ENCODE assay signal across 16 cellular contexts in the genomic region with DNA sequence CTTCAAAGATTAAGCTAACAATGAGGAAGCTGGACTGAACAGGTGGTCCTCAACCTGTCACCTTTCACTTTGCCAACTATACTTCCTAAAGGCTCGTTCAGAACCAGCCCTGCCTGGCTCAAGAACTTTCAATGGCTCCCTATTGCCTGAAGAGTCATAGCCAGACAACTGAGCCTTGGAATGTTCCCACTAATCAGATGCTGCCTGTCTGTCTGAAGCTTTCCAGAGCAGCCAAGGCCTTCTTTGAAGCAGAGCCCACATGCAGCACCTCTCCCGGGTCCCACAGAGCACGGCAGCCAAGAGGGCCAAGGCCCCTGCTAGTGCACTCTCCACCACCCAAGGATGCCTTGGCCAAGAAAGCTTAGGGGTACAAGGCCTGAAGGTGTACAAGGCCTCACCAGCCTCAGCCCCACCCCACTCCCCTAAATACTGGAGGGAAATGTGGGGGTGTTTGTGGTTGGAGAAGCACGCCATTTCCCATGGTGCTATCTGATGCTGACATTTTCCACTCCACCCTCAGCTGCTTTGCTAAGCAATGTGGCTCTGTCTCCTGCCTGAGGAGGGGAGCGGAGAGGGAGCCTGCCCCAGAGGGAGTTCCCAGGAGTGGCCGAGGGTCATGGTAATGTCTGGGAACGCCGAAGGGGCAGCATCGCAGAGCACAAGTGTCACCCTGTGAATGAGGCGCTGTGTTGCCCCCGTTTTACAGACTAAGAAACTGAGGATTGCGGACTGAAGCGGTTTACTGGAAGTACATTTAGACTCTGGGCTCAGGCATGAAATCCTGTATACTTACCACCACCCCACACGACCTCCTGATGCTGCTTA. TPM values are rescaled to one million over a fixed set of nuclear protein-coding genes. Genes with fewer than 3 reads are reported as not detected.
DNase-seq lines count a peak whose midpoint lies in the region; ATAC-seq lines count a peak whose summit lies in the region.
"Had no signal": no experiment of that assay in that cellular context is flagged by ENCODE, and none has a peak within 500 bp of the region (broad histone marks: within the 10 kb centered on the region; RNA-seq: fewer than 3 reads in every experiment).

No MANE protein-coding gene starts in this region.

- no peaks in the 10 kb centered on the region for H3K36me3 Mint-ChIP-seq in activated naive CD4-positive, alpha-beta T cell treated with anti-CD3 and anti-CD28 coated beads, Interleukin-2, amount 50 U/mL, for 24 hours
- no peaks in the 10 kb centered on the region for H3K36me3 Mint-ChIP-seq in IgD-negative memory B cell
- no peaks in the 10 kb centered on the region for H3K36me3 Mint-ChIP-seq in activated naive CD8-positive, alpha-beta T cell treated with anti-CD3 and anti-CD28 coated beads, Interleukin-2, amount 10 ng/mL, durations not matched to agents 7 days and 5 days
- H3K36me3 Mint-ChIP-seq in stimulated activated naive CD8-positive, alpha-beta T cell treated with anti-CD3 and anti-CD28 coated beads, Interleukin-15, Interleukin-2, amounts not matched to agents 100 ng/mL and 50 ng/mL, for 24 hours (ENCODE audit: low read depth): no peaks in the 10 kb centered on the region

- H3K27me3 Mint-ChIP-seq in activated naive CD4-positive, alpha-beta T cell treated with anti-CD3 and anti-CD28 coated beads, Interleukin-2, amount 50 U/mL, for 24 hours: no peaks in the 10 kb centered on the region
- H3K27me3 Mint-ChIP-seq in IgD-negative memory B cell: no peaks in the 10 kb centered on the region
- peaks cover 2% of the 10 kb centered on the region for H3K27me3 Mint-ChIP-seq in activated naive CD8-positive, alpha-beta T cell treated with anti-CD3 and anti-CD28 coated beads, Interleukin-2, amount 10 ng/mL, durations not matched to agents 7 days and 5 days
- no peaks in the 10 kb centered on the region for H3K27me3 Mint-ChIP-seq in stimulated activated naive CD8-positive, alpha-beta T cell treated with anti-CD3 and anti-CD28 coated beads, Interleukin-15, Interleukin-2, amounts not matched to agents 100 ng/mL and 50 ng/mL, for 24 hours

- DNase-seq in activated naive CD4-positive, alpha-beta T cell treated with anti-CD3 and anti-CD28 coated beads, Interleukin-2, amount 50 U/mL, for 16 hours: no peak
- no peak for DNase-seq in activated naive CD8-positive, alpha-beta T cell treated with anti-CD3 and anti-CD28 coated beads, Interleukin-2, amount 10 ng/mL, durations not matched to agents 7 days and 5 days
- no peak for DNase-seq in EL
- DNase-seq: anterior cingulate cortex, HFFc6, NCI-H1105 treated with DMSO at 0.1 percent for 48 hours, NCI-H2171 treated with DMSO at 0.1 percent for 48 hours, T-helper 9 cell, transverse colon had no signal

- H3K4me3 Mint-ChIP-seq in activated naive CD4-positive, alpha-beta T cell treated with anti-CD3 and anti-CD28 coated beads, Interleukin-2, amount 50 U/mL, for 24 hours: peak overlapping the region; percentile 57
- H3K4me3 Mint-ChIP-seq in IgD-negative memory B cell: peak overlapping the region in 2 of 4 donors; percentile 17 to 39
- H3K4me3 Mint-ChIP-seq in activated naive CD8-positive, alpha-beta T cell treated with anti-CD3 and anti-CD28 coated beads, Interleukin-2, amount 10 ng/mL, durations not matched to agents 7 days and 5 days: no peak overlapping the region
- peak overlapping the region; percentile 82 for H3K4me3 Mint-ChIP-seq in stimulated activated naive CD8-positive, alpha-beta T cell treated with anti-CD3 and anti-CD28 coated beads, Interleukin-15, Interleukin-2, amounts not matched to agents 100 ng/mL and 50 ng/mL, for 24 hours
- H3K4me3 Mint-ChIP-seq: HFFc6 had no signal

- peak; percentile 23 for ATAC-seq in activated naive CD8-positive, alpha-beta T cell treated with anti-CD3 and anti-CD28 coated beads, Interleukin-2, amount 10 ng/mL, durations not matched to agents 7 days and 5 days (ENCODE audit: low read depth)
- ATAC-seq in HG03108 (IDR thresholded peaks at IDR 0.05; ENCODE audit: unreplicated experiment): no peak
- no peak for ATAC-seq in HG02870 (IDR thresholded peaks at IDR 0.05; ENCODE audit: unreplicated experiment)
- ATAC-seq: gastroesophageal sphincter had no signal

- peak overlapping the region; percentile 59 for H3K27ac Mint-ChIP-seq in activated naive CD4-positive, alpha-beta T cell treated with anti-CD3 and anti-CD28 coated beads, Interleukin-2, amount 50 U/mL, for 24 hours
- peak overlapping the region; percentile 10 to 59 (median 25) for H3K27ac Mint-ChIP-seq in IgD-negative memory B cell
- H3K27ac Mint-ChIP-seq in activated naive CD8-positive, alpha-beta T cell treated with anti-CD3 and anti-CD28 coated beads, Interleukin-2, amount 10 ng/mL, durations not matched to agents 7 days and 5 days: peak overlapping the region; percentile 54
- H3K27ac Mint-ChIP-seq in stimulated activated naive CD8-positive, alpha-beta T cell treated with anti-CD3 and anti-CD28 coated beads, Interleukin-15, Interleukin-2, amounts not matched to agents 100 ng/mL and 50 ng/mL, for 24 hours: peak overlapping the region; percentile 97
- H3K27ac Mint-ChIP-seq: HFFc6 had no signal

- POLR2A ChIA-PET in activated naive CD8-positive, alpha-beta T cell treated with anti-CD3 and anti-CD28 coated beads, Interleukin-2, amount 10 ng/mL, durations not matched to agents 7 days and 5 days (lab: Charles Lee): interaction anchor here (1.1 to 1.3 kb wide), 3 partner anchors 17 to 47 kb away, joined by 3 to 4 read pairs (median 3); no protein-coding TSS in a partner anchor

- H3K9me3 Mint-ChIP-seq in activated naive CD4-positive, alpha-beta T cell treated with anti-CD3 and anti-CD28 coated beads, Interleukin-2, amount 50 U/mL, for 24 hours: no peaks in the 10 kb centered on the region
- no peaks in the 10 kb centered on the region for H3K9me3 Mint-ChIP-seq in IgD-negative memory B cell
- H3K9me3 Mint-ChIP-seq in activated naive CD8-positive, alpha-beta T cell treated with anti-CD3 and anti-CD28 coated beads, Interleukin-2, amount 10 ng/mL, durations not matched to agents 7 days and 5 days: no peaks in the 10 kb centered on the region
- no peaks in the 10 kb centered on the region for H3K9me3 Mint-ChIP-seq in stimulated activated naive CD8-positive, alpha-beta T cell treated with anti-CD3 and anti-CD28 coated beads, Interleukin-15, Interleukin-2, amounts not matched to agents 100 ng/mL and 50 ng/mL, for 24 hours
- H3K9me3 Mint-ChIP-seq: HFFc6 had no signal

- H3K4me1 Mint-ChIP-seq in activated naive CD4-positive, alpha-beta T cell treated with anti-CD3 and anti-CD28 coated beads, Interleukin-2, amount 50 U/mL, for 24 hours: peaks cover 50% of the 10 kb centered on the region
- peaks cover 24 to 40% (median 37%) of the 10 kb centered on the region in 3 donors for H3K4me1 Mint-ChIP-seq in IgD-negative memory B cell
- H3K4me1 Mint-ChIP-seq in activated naive CD8-positive, alpha-beta T cell treated with anti-CD3 and anti-CD28 coated beads, Interleukin-2, amount 10 ng/mL, durations not matched to agents 7 days and 5 days: peaks cover 27% of the 10 kb centered on the region
- H3K4me1 Mint-ChIP-seq in stimulated activated naive CD8-positive, alpha-beta T cell treated with anti-CD3 and anti-CD28 coated beads, Interleukin-15, Interleukin-2, amounts not matched to agents 100 ng/mL and 50 ng/mL, for 24 hours (ENCODE audit: low read depth): peaks cover 78% of the 10 kb centered on the region

RNA-seq across cellular contexts. Expression of gene LAPTM5, which starts 8.2 kb away (rescaled TPM):
- polyA plus RNA-seq in IgD-negative memory B cell: 1,002 TPM
- total RNA-seq in activated naive CD8-positive, alpha-beta T cell treated with anti-CD3 and anti-CD28 coated beads, Interleukin-2, amount 10 ng/mL, durations not matched to agents 7 days and 5 days: 100 to 1,000 TPM; 474 to 485 TPM
- total RNA-seq: renal cortical epithelial cell had no signal

RNA-seq across cellular contexts. Expression of gene MATN1, which starts 42.4 kb away (rescaled TPM):
- polyA plus RNA-seq in IgD-negative memory B cell: not detected
- total RNA-seq in activated naive CD8-positive, alpha-beta T cell treated with anti-CD3 and anti-CD28 coated beads, Interleukin-2, amount 10 ng/mL, durations not matched to agents 7 days and 5 days: under 1 TPM in 1 of 2 experiments, not detected in 1; 0.26 TPM
- total RNA-seq: gastroesophageal sphincter, renal cortical epithelial cell, transverse colon had no signal

Comparison
In these comparisons a context has a peak if more than half of its experiments do, and no peak if none do; other contexts are left out.
1. H3K27ac Mint-ChIP-seq: peak in every context shown above with its lines; median percentile 97 in stimulated activated naive CD8-positive, alpha-beta T cell treated with anti-CD3 and anti-CD28 coated beads, Interleukin-15, Interleukin-2, amounts not matched to agents 100 ng/mL and 50 ng/mL, for 24 hours; 59 in activated naive CD4-positive, alpha-beta T cell treated with anti-CD3 and anti-CD28 coated beads, Interleukin-2, amount 50 U/mL, for 24 hours; 54 in activated naive CD8-positive, alpha-beta T cell treated with anti-CD3 and anti-CD28 coated beads, Interleukin-2, amount 10 ng/mL, durations not matched to agents 7 days and 5 days; 25 in IgD-negative memory B cell.